24 cellular contexts compared by ENCODE assay signal in the genomic region with DNA sequence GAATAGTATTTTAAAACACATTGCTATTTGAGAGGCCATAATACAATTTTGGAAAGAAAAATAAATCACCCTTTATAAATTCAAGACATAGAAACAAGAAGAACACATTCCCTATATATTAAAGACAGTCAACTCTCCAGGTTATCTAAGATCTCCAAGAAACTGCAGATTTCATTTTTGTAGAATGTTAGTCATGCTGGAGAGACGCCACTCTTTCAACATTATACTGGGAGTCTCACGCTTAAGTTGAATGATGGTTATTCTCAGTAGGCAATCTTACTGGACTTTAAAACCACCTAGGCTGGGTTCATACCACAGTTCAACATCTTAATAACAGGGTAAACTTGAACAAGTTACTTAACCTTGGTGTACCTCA. TPM values are rescaled to one million over a fixed set of nuclear protein-coding genes. Genes with fewer than 3 reads are reported as not detected.
"Had no signal": no experiment of that assay in that cellular context is flagged by ENCODE, and none has a peak within 500 bp of the region (broad histone marks: within the 10 kb centered on the region; RNA-seq: fewer than 3 reads in every experiment).

No MANE protein-coding gene starts in this region.

- ATAC-seq: effector memory CD8-positive, alpha-beta T cell; natural killer cell had no signal

- DNase-seq: effector memory CD8-positive, alpha-beta T cell; esophagus squamous epithelium; immature natural killer cell; kidney; left cardiac atrium; left ventricle myocardium inferior; lower lobe of right lung; natural killer cell; posterior cingulate gyrus; sigmoid colon; stimulated activated CD4-positive, alpha-beta T cell treated with anti-CD3 and anti-CD28 coated beads, Interleukin-2, amount 100 ng/mL, for 24 hours; stimulated activated naive CD4-positive, alpha-beta T cell; stomach; tibial artery; upper lobe of right lung had no signal

- H3K4me3 ChIP-seq: esophagus squamous epithelium, left ventricle myocardium inferior, lower lobe of right lung, right atrium auricular region, sigmoid colon, skin epidermis, stomach, tibial artery, upper lobe of right lung, vagina had no signal

- H3K27ac ChIP-seq: epithelial cell of prostate, esophagus squamous epithelium, foreskin keratinocyte, left ventricle myocardium inferior, lower lobe of right lung, right atrium auricular region, sigmoid colon, skin epidermis, stomach, tibial artery, upper lobe of right lung, vagina had no signal

- H3K27me3 ChIP-seq: esophagus squamous epithelium, foreskin keratinocyte, right atrium auricular region, sigmoid colon, stomach, tibial artery, upper lobe of right lung, vagina had no signal

- H3K36me3 ChIP-seq: esophagus squamous epithelium, left ventricle myocardium inferior, lower lobe of right lung, right atrium auricular region, sigmoid colon, stomach, tibial artery, upper lobe of right lung, vagina had no signal

- H3K9me3 ChIP-seq: esophagus squamous epithelium, left ventricle myocardium inferior, lower lobe of right lung, right atrium auricular region, sigmoid colon, stomach, tibial artery, upper lobe of right lung, vagina had no signal

- H3K4me1 ChIP-seq: esophagus squamous epithelium, foreskin keratinocyte, lower lobe of right lung, right atrium auricular region, sigmoid colon, stomach, upper lobe of right lung, vagina had no signal

RNA-seq across cellular contexts. Expression of a gene that starts 3.6 kb away (rescaled TPM):
- total RNA-seq: esophagus squamous epithelium, foreskin keratinocyte, left cardiac atrium, left ventricle myocardium inferior, lower lobe of right lung, mucosa of gallbladder, neural crest cell, osteocyte, pulmonary artery endothelial cell, right atrium auricular region, sigmoid colon, stomach, upper lobe of right lung, vagina had no signal
